23 cellular contexts compared by ENCODE assay signal in genomic region chr6:143339223-143339622, GRCh38.
A peak's percentile ranks its signal among the peaks of the same experiment; 100 is the strongest.
DNase-seq lines count a peak whose midpoint lies in the region; ATAC-seq and TF ChIP-seq lines count a peak whose summit lies in the region.
"Had no signal": no experiment of that assay in that cellular context is flagged by ENCODE, and none has a peak within 500 bp of the region (broad histone marks: within the 10 kb centered on the region; RNA-seq: fewer than 3 reads in every experiment).

No MANE protein-coding gene starts in this region.

- H3K4me1 ChIP-seq in foreskin keratinocyte = peaks cover 43% of the 10 kb centered on the region
- H3K4me1 ChIP-seq: BE2C, Peyer's patch had no signal

- intact Hi-C loops in dendritic cell treated with granulocyte-macrophage colony-stimulating factor and Interleukin-4, amounts not matched to agents 40 ng/mL and 50 ng/mL, for 4 days (cut with micrococcal nuclease) = no loop called here

- H3K36me3 Mint-ChIP-seq in dendritic cell treated with granulocyte-macrophage colony-stimulating factor and Interleukin-4, amounts not matched to agents 40 ng/mL and 50 ng/mL, for 4 days (ENCODE audit: low read depth) = peaks cover 23% of the 10 kb centered on the region
- no peaks in the 10 kb centered on the region for H3K36me3 Mint-ChIP-seq in activated naive CD8-positive, alpha-beta T cell treated with anti-CD3 and anti-CD28 coated beads, Interleukin-2, amount 50 U/mL, for 24 hours (ENCODE audit: low read depth)

- DNase-seq in ELR (ENCODE audit: low read depth) (peak; percentile 7), RPMI7951 (ENCODE audit: low read depth) (peak; percentile 39), foreskin keratinocyte (peak; percentile 81 to 89), epidermal melanocyte (ENCODE audit: insufficient read length, low spot score) (no peak), GM10266 (ENCODE audit: extremely low spot score) (no peak), cortex of kidney (lab: John Stamatoyannopoulos, UW) (no peak)
- no peak for DNase-seq in activated naive CD8-positive, alpha-beta T cell treated with anti-CD3 and anti-CD28 coated beads, Interleukin-2, amount 50 U/mL, for 24 hours
- DNase-seq: BE2C; CD4-positive, CD25-positive, alpha-beta regulatory T cell; DMS153; Karpas-422; MM.1S; NCI-H1092; NCI-H146; NCI-H2081; NCI-H2171 treated with DMSO at 0.1 percent for 48 hours; NCI-H446; Peyer's patch; SHP77 had no signal

- no peaks in the 10 kb centered on the region for H3K27me3 Mint-ChIP-seq in dendritic cell treated with granulocyte-macrophage colony-stimulating factor and Interleukin-4, amounts not matched to agents 40 ng/mL and 50 ng/mL, for 4 days
- no peaks in the 10 kb centered on the region for H3K27me3 Mint-ChIP-seq in activated naive CD8-positive, alpha-beta T cell treated with anti-CD3 and anti-CD28 coated beads, Interleukin-2, amount 50 U/mL, for 24 hours
- H3K27me3 Mint-ChIP-seq: CD4-positive, CD25-positive, alpha-beta regulatory T cell had no signal

- peak overlapping the region; percentile 7 for H3K27ac Mint-ChIP-seq in dendritic cell treated with granulocyte-macrophage colony-stimulating factor and Interleukin-4, amounts not matched to agents 40 ng/mL and 50 ng/mL, for 4 days
- no peak overlapping the region for H3K27ac Mint-ChIP-seq in activated naive CD8-positive, alpha-beta T cell treated with anti-CD3 and anti-CD28 coated beads, Interleukin-2, amount 50 U/mL, for 24 hours
- H3K27ac Mint-ChIP-seq: CD4-positive, CD25-positive, alpha-beta regulatory T cell; GM23338 had no signal

- H3K4me3 Mint-ChIP-seq in dendritic cell treated with granulocyte-macrophage colony-stimulating factor and Interleukin-4, amounts not matched to agents 40 ng/mL and 50 ng/mL, for 4 days = no peak overlapping the region
- H3K4me3 Mint-ChIP-seq in activated naive CD8-positive, alpha-beta T cell treated with anti-CD3 and anti-CD28 coated beads, Interleukin-2, amount 50 U/mL, for 24 hours = no peak overlapping the region
- H3K4me3 Mint-ChIP-seq: CD4-positive, CD25-positive, alpha-beta regulatory T cell; GM23338 had no signal

- no peaks in the 10 kb centered on the region for H3K27me3 ChIP-seq in foreskin keratinocyte
- H3K27me3 ChIP-seq: BE2C, Peyer's patch had no signal

- TF ChIP-seq CTCF in foreskin keratinocyte (conservative IDR thresholded peaks at IDR 0.05) (no peak), GM10266 (IDR thresholded peaks at IDR 0.05; ENCODE audit: control insufficient read depth, insufficient read depth, low read depth, missing control alignments) (no peak)

- peaks cover 15% of the 10 kb centered on the region for H3K9me3 Mint-ChIP-seq in dendritic cell treated with granulocyte-macrophage colony-stimulating factor and Interleukin-4, amounts not matched to agents 40 ng/mL and 50 ng/mL, for 4 days
- H3K9me3 Mint-ChIP-seq in activated naive CD8-positive, alpha-beta T cell treated with anti-CD3 and anti-CD28 coated beads, Interleukin-2, amount 50 U/mL, for 24 hours = no peaks in the 10 kb centered on the region
- H3K9me3 Mint-ChIP-seq: GM23338 had no signal

- peak overlapping the region; percentile 98 for H3K27ac ChIP-seq in foreskin keratinocyte
- H3K27ac ChIP-seq: HL-60, Peyer's patch had no signal

- ATAC-seq in foreskin keratinocyte = peak; percentile 33
- no peak for ATAC-seq in activated naive CD8-positive, alpha-beta T cell treated with anti-CD3 and anti-CD28 coated beads, Interleukin-2, amount 50 U/mL, for 24 hours
- ATAC-seq: GM23338, HCT116 had no signal

- peaks cover 7% of the 10 kb centered on the region for H3K4me1 Mint-ChIP-seq in dendritic cell treated with granulocyte-macrophage colony-stimulating factor and Interleukin-4, amounts not matched to agents 40 ng/mL and 50 ng/mL, for 4 days (ENCODE audit: low read depth)
- H3K4me1 Mint-ChIP-seq in activated naive CD8-positive, alpha-beta T cell treated with anti-CD3 and anti-CD28 coated beads, Interleukin-2, amount 50 U/mL, for 24 hours = peaks cover 12% of the 10 kb centered on the region
- H3K4me1 Mint-ChIP-seq: CD4-positive, CD25-positive, alpha-beta regulatory T cell had no signal

Comparison
In these comparisons a context has a peak if more than half of its experiments do, and no peak if none do; other contexts are left out.
1. DNase-seq: peak in ELR (single experiment), RPMI7951 (single experiment) and foreskin keratinocyte (2 of 2); none in activated naive CD8-positive, alpha-beta T cell treated with anti-CD3 and anti-CD28 coated beads, Interleukin-2, amount 50 U/mL, for 24 hours (single experiment), epidermal melanocyte (single experiment), GM10266 (single experiment) and cortex of kidney (single experiment).